Comparison of ENCODE assay signal across 14 cellular contexts in genomic region chr2:105544591-105545377, GRCh38.
DNase-seq lines count a peak whose midpoint lies in the region; ATAC-seq and TF ChIP-seq lines count a peak whose summit lies in the region.
"Had no signal": no experiment of that assay in that cellular context is flagged by ENCODE, and none has a peak within 500 bp of the region (broad histone marks: within the 10 kb centered on the region; RNA-seq: fewer than 3 reads in every experiment).

No MANE protein-coding gene starts in this region.

- no peaks in the 10 kb centered on the region for H3K4me1 ChIP-seq in colonic mucosa

- H3K9me3 Mint-ChIP-seq in activated CD8-positive, alpha-beta memory T cell treated with anti-CD3 and anti-CD28 coated beads, Interleukin-2, amount 10 ng/mL, durations not matched to agents 7 days and 5 days (ENCODE audit: low read depth): no peaks in the 10 kb centered on the region
- no peaks in the 10 kb centered on the region for H3K9me3 Mint-ChIP-seq in effector memory CD8-positive, alpha-beta T cell
- H3K9me3 Mint-ChIP-seq in T-helper 2 cell treated with Interferon-gamma antibody and Interleukin-4, amounts not matched to agents 5 μg/mL and 100 μg/mL, for 36 hours: no peaks in the 10 kb centered on the region

- intact Hi-C loops in colonic mucosa (cut with DNase I): no loop called here

- POLR2A ChIA-PET in GM10248 (lab: Yijun Ruan, JAX): no interaction called here

- H3K27ac Mint-ChIP-seq in activated CD8-positive, alpha-beta memory T cell treated with anti-CD3 and anti-CD28 coated beads, Interleukin-2, amount 10 ng/mL, durations not matched to agents 7 days and 5 days: no peak overlapping the region
- H3K27ac Mint-ChIP-seq in effector memory CD8-positive, alpha-beta T cell: no peak overlapping the region
- no peak overlapping the region for H3K27ac Mint-ChIP-seq in T-helper 2 cell treated with Interferon-gamma antibody and Interleukin-4, amounts not matched to agents 5 μg/mL and 100 μg/mL, for 36 hours
- H3K27ac Mint-ChIP-seq: B cell, CD14-positive monocyte had no signal

- no peaks in the 10 kb centered on the region for H3K9me3 ChIP-seq in colonic mucosa

- peaks cover 13% of the 10 kb centered on the region for H3K4me1 Mint-ChIP-seq in activated CD8-positive, alpha-beta memory T cell treated with anti-CD3 and anti-CD28 coated beads, Interleukin-2, amount 10 ng/mL, durations not matched to agents 7 days and 5 days
- peaks cover 3 to 4% of the 10 kb centered on the region in 2 donors for H3K4me1 Mint-ChIP-seq in effector memory CD8-positive, alpha-beta T cell (ENCODE audit: low read depth in 2 of 2)
- H3K4me1 Mint-ChIP-seq in T-helper 2 cell treated with Interferon-gamma antibody and Interleukin-4, amounts not matched to agents 5 μg/mL and 100 μg/mL, for 36 hours (ENCODE audit: low read depth): peaks cover 10% of the 10 kb centered on the region
- H3K4me1 Mint-ChIP-seq: B cell had no signal

- no peak overlapping the region for H3K9ac ChIP-seq in colonic mucosa (ENCODE audit: low read depth in 2 of 2, low read length in 2 of 2)

- no peaks in the 10 kb centered on the region for H3K36me3 Mint-ChIP-seq in activated CD8-positive, alpha-beta memory T cell treated with anti-CD3 and anti-CD28 coated beads, Interleukin-2, amount 10 ng/mL, durations not matched to agents 7 days and 5 days
- no peaks in the 10 kb centered on the region for H3K36me3 Mint-ChIP-seq in effector memory CD8-positive, alpha-beta T cell (ENCODE audit: insufficient read depth)
- H3K36me3 Mint-ChIP-seq in T-helper 2 cell treated with Interferon-gamma antibody and Interleukin-4, amounts not matched to agents 5 μg/mL and 100 μg/mL, for 36 hours (ENCODE audit: low read depth): no peaks in the 10 kb centered on the region
- H3K36me3 Mint-ChIP-seq: CD14-positive monocyte had no signal

- no peak overlapping the region for H3K27ac ChIP-seq in colonic mucosa

- peaks cover 16% of the 10 kb centered on the region for H3K27me3 Mint-ChIP-seq in activated CD8-positive, alpha-beta memory T cell treated with anti-CD3 and anti-CD28 coated beads, Interleukin-2, amount 10 ng/mL, durations not matched to agents 7 days and 5 days
- peaks cover 19 to 39% of the 10 kb centered on the region in 2 donors for H3K27me3 Mint-ChIP-seq in effector memory CD8-positive, alpha-beta T cell
- peaks cover 9% of the 10 kb centered on the region for H3K27me3 Mint-ChIP-seq in T-helper 2 cell treated with Interferon-gamma antibody and Interleukin-4, amounts not matched to agents 5 μg/mL and 100 μg/mL, for 36 hours (ENCODE audit: low read depth)

- H3K27me3 ChIP-seq in colonic mucosa: no peaks in the 10 kb centered on the region

- no peak for ATAC-seq in activated CD8-positive, alpha-beta memory T cell treated with anti-CD3 and anti-CD28 coated beads, Interleukin-2, amount 10 ng/mL, durations not matched to agents 7 days and 5 days
- no peak for ATAC-seq in effector memory CD8-positive, alpha-beta T cell (replicated peaks)

- CTCF ChIA-PET in activated CD8-positive, alpha-beta memory T cell treated with anti-CD3 and anti-CD28 coated beads, Interleukin-2, amount 10 ng/mL, durations not matched to agents 7 days and 5 days (lab: Charles Lee): interaction anchor here (1.0 to 1.2 kb wide), 5 partner anchors 18 to 176 kb away, joined by 3 to 4 read pairs (median 3); partner anchors contain the start of gene FHL2
- CTCF ChIA-PET in GM10248 (lab: Yijun Ruan, JAX): interaction anchor here (1.0 to 1.9 kb wide), 10 partner anchors 10 to 197 kb away, joined by 3 to 8 read pairs (median 4); no protein-coding TSS in a partner anchor

- TF ChIP-seq CTCF in GM10248 (IDR thresholded peaks at IDR 0.05; ENCODE audit: control extremely low read depth, extremely low read depth, low read depth, missing control alignments) (peak; percentile 4), colonic mucosa (IDR thresholded peaks at IDR 0.05) (no peak)

- H3K4me3 Mint-ChIP-seq in activated CD8-positive, alpha-beta memory T cell treated with anti-CD3 and anti-CD28 coated beads, Interleukin-2, amount 10 ng/mL, durations not matched to agents 7 days and 5 days: no peak overlapping the region
- H3K4me3 Mint-ChIP-seq in effector memory CD8-positive, alpha-beta T cell: no peak overlapping the region
- no peak overlapping the region for H3K4me3 Mint-ChIP-seq in T-helper 2 cell treated with Interferon-gamma antibody and Interleukin-4, amounts not matched to agents 5 μg/mL and 100 μg/mL, for 36 hours
- H3K4me3 Mint-ChIP-seq: B cell had no signal

- no peak overlapping the region for H3K4me3 ChIP-seq in colonic mucosa

- H3K36me3 ChIP-seq in colonic mucosa: no peaks in the 10 kb centered on the region

- DNase-seq in activated CD8-positive, alpha-beta memory T cell treated with anti-CD3 and anti-CD28 coated beads, Interleukin-2, amount 10 ng/mL, durations not matched to agents 7 days and 5 days: peak; percentile 7
- no peak for DNase-seq in activated CD8-positive, alpha-beta memory T cell treated with anti-CD3 and anti-CD28 coated beads, Interleukin-2, amount 50 U/mL, for 4 hours
- DNase-seq in GM10248 (ENCODE audit: extremely low spot score): no peak
- DNase-seq in colonic mucosa: peak; percentile 2
- DNase-seq in mesenteric fat pad (ENCODE audit: low spot score): peak; percentile 71
- no peak for DNase-seq in effector memory CD8-positive, alpha-beta T cell
- no peak for DNase-seq in T-helper 2 cell treated with Interferon-gamma antibody and Interleukin-4, amounts not matched to agents 5 μg/mL and 100 μg/mL, for 36 hours (ENCODE audit: low spot score)
- DNase-seq in COLO829 (ENCODE audit: low spot score): no peak
- DNase-seq: GDM1, NCI-H187, NCI-H2107, SIG-M5 had no signal

Comparison
In these comparisons a context has a peak if more than half of its experiments do, and no peak if none do; other contexts are left out.
1. DNase-seq: peak in activated CD8-positive, alpha-beta memory T cell treated with anti-CD3 and anti-CD28 coated beads, Interleukin-2, amount 10 ng/mL, durations not matched to agents 7 days and 5 days (single experiment), colonic mucosa (single experiment) and mesenteric fat pad (single experiment); none in activated CD8-positive, alpha-beta memory T cell treated with anti-CD3 and anti-CD28 coated beads, Interleukin-2, amount 50 U/mL, for 4 hours (single experiment), GM10248 (single experiment), effector memory CD8-positive, alpha-beta T cell (0 of 3), T-helper 2 cell treated with Interferon-gamma antibody and Interleukin-4, amounts not matched to agents 5 μg/mL and 100 μg/mL, for 36 hours (single experiment) and COLO829 (single experiment).